27 cellular contexts compared by ENCODE assay signal in genomic region chr4:17997129-17997528, GRCh38.
"Had no signal": no experiment of that assay in that cellular context is flagged by ENCODE, and none has a peak within 500 bp of the region (broad histone marks: within the 10 kb centered on the region; RNA-seq: fewer than 3 reads in every experiment).

No MANE protein-coding gene starts in this region.

- H3K4me1 ChIP-seq: heart left ventricle, testis, transverse colon had no signal

- H3K9me3 ChIP-seq: heart left ventricle, left ventricle myocardium inferior, mucosa of descending colon, testis, transverse colon had no signal

- H3K27me3 ChIP-seq: cardiac muscle cell, heart left ventricle, testis, transverse colon had no signal

- H3K36me3 ChIP-seq: cardiac muscle cell, heart left ventricle, left ventricle myocardium inferior, transverse colon had no signal

- H3K27ac ChIP-seq: cardiac muscle cell, heart left ventricle, left ventricle myocardium inferior, testis, transverse colon had no signal

- DNase-seq: activated B cell treated with CpG ODN at 0.5 μM for 24 hours; activated CD4-positive, alpha-beta T cell treated with anti-CD3 and anti-CD28 coated beads, Interleukin-2, amount 50 U/mL, for 1 hour; activated CD8-positive, alpha-beta T cell treated with anti-CD3 and anti-CD28 coated beads for 36 hours; activated gamma-delta T cell treated with Interleukin-2 at 50 U/mL for 16 hours; activated naive CD4-positive, alpha-beta T cell treated with anti-CD3 and anti-CD28 coated beads, Interleukin-2, amount 50 U/mL, for 16 hours; activated T-cell treated with anti-CD3 and anti-CD28 coated beads, Interleukin-2, amount 50 U/mL, for 4 hours; cerebellar nuclear complex; cortex of kidney; endodermal cell; erythroblast; foreskin fibroblast; heart left ventricle; kidney glomerular epithelial cell; left ventricle myocardium inferior; mucosa of descending colon; posterior cingulate gyrus; right cardiac atrium; stimulated activated CD4-positive, alpha-beta T cell treated with anti-CD3 and anti-CD28 coated beads, Interleukin-15, amount 100 ng/mL, for 24 hours; stimulated activated CD4-positive, alpha-beta T cell treated with anti-CD3 and anti-CD28 coated beads, Interleukin-2, amount 100 ng/mL, for 24 hours; stimulated activated naive CD4-positive, alpha-beta T cell treated with Interleukin-2 at 50 U/mL for 16 hours; T-helper 2 cell; testis; transverse colon had no signal

- H3K36me3 Mint-ChIP-seq: natural killer cell treated with Interleukin-12 subunit alpha and Interleukin-12 subunit beta and Interleukin-15 and Interleukin-18, amount 100 ng/mL, for 72 hours had no signal

- H3K4me3 Mint-ChIP-seq: activated B cell treated with CpG ODN at 0.5 μM for 24 hours; activated CD8-positive, alpha-beta T cell treated with anti-CD3 and anti-CD28 coated beads for 36 hours; activated T-cell treated with anti-CD3 and anti-CD28 coated beads, Interleukin-2, amount 50 U/mL, for 4 hours; activated T-helper 17 cell treated with anti-CD3 and anti-CD28 coated beads, Interleukin-2, amount 50 U/mL, for 72 hours; endodermal cell; natural killer cell treated with Interleukin-12 subunit alpha and Interleukin-12 subunit beta and Interleukin-15 and Interleukin-18, amount 100 ng/mL, for 72 hours had no signal

- H3K9me3 Mint-ChIP-seq: activated B cell treated with CpG ODN at 0.5 μM for 24 hours; activated CD8-positive, alpha-beta T cell treated with anti-CD3 and anti-CD28 coated beads for 36 hours; activated T-helper 17 cell treated with anti-CD3 and anti-CD28 coated beads, Interleukin-2, amount 50 U/mL, for 72 hours; endodermal cell; natural killer cell treated with Interleukin-12 subunit alpha and Interleukin-12 subunit beta and Interleukin-15 and Interleukin-18, amount 100 ng/mL, for 72 hours had no signal

- H3K27ac Mint-ChIP-seq: activated B cell treated with CpG ODN at 0.5 μM for 24 hours; activated CD8-positive, alpha-beta T cell treated with anti-CD3 and anti-CD28 coated beads for 36 hours; activated T-helper 17 cell treated with anti-CD3 and anti-CD28 coated beads, Interleukin-2, amount 50 U/mL, for 72 hours; endodermal cell; natural killer cell treated with Interleukin-12 subunit alpha and Interleukin-12 subunit beta and Interleukin-15 and Interleukin-18, amount 100 ng/mL, for 72 hours had no signal

- H3K27me3 Mint-ChIP-seq: activated B cell treated with CpG ODN at 0.5 μM for 24 hours; activated CD8-positive, alpha-beta T cell treated with anti-CD3 and anti-CD28 coated beads for 36 hours; activated T-helper 17 cell treated with anti-CD3 and anti-CD28 coated beads, Interleukin-2, amount 50 U/mL, for 72 hours; natural killer cell treated with Interleukin-12 subunit alpha and Interleukin-12 subunit beta and Interleukin-15 and Interleukin-18, amount 100 ng/mL, for 72 hours had no signal

- H3K4me3 ChIP-seq: cardiac muscle cell, heart left ventricle, left ventricle myocardium inferior, lung, mucosa of descending colon, testis, transverse colon had no signal

- H3K4me1 Mint-ChIP-seq: activated T-helper 17 cell treated with anti-CD3 and anti-CD28 coated beads, Interleukin-2, amount 50 U/mL, for 72 hours had no signal

- ATAC-seq: activated CD8-positive, alpha-beta T cell treated with anti-CD3 and anti-CD28 coated beads for 36 hours; activated T-cell treated with anti-CD3 and anti-CD28 coated beads, Interleukin-2, amount 50 U/mL, for 4 hours; activated T-helper 17 cell treated with anti-CD3 and anti-CD28 coated beads, Interleukin-2, amount 50 U/mL, for 72 hours; heart left ventricle; mucosa of descending colon; natural killer cell treated with Interleukin-12 subunit alpha and Interleukin-12 subunit beta and Interleukin-15 and Interleukin-18, amount 100 ng/mL, for 72 hours; right cardiac atrium had no signal
